9 cellular contexts compared by ENCODE assay signal in the genomic region with DNA sequence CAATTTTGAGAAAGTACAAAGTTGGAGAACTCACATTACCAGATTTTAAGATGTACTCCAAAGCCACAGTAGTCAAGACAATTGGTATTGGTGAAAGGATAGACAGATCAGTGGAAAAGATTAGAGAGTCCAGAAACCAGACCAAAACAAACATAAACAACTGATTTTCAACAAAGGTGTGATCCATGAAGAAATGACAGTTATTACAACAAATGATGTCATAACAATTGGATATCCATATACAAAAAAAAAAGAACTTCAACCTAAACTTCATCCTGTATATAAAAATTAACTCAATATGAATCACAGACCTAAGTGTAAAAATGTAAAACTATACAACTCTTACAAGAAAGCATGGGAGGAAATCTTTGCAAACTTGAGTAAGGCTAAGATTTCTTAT. TPM values are rescaled to one million over a fixed set of nuclear protein-coding genes. Genes with fewer than 3 reads are reported as not detected.
"Had no signal": no experiment of that assay in that cellular context is flagged by ENCODE, and none has a peak within 500 bp of the region (broad histone marks: within the 10 kb centered on the region; RNA-seq: fewer than 3 reads in every experiment).

No MANE protein-coding gene starts in this region.

- FAIRE-seq: HTR-8/SVneo, K562 had no signal

- H3K4me2 ChIP-seq: KMS-11 had no signal

- H3K9ac ChIP-seq: KMS-11 had no signal

- ATAC-seq: K562 had no signal

- H3K4me3 ChIP-seq: K562 had no signal

- H3K27ac ChIP-seq: HL-60, KMS-11 had no signal

- DNase-seq: IMR-90, KBM-7, KG1 had no signal

RNA-seq across cellular contexts. Expression of a gene that starts 8.4 kb away (rescaled TPM):
- total RNA-seq: K562 had no signal
- polyA plus RNA-seq: IgD-negative memory B cell had no signal

RNA-seq across cellular contexts. Expression of a gene that starts 45.7 kb away (rescaled TPM):
- total RNA-seq: HT1080, IMR-90 had no signal
- polyA plus RNA-seq: IgD-negative memory B cell, IMR-90, K562 had no signal
